Comparison of ENCODE assay signal across 23 cellular contexts in genomic region chr11:131904756-131905155, GRCh38.
DNase-seq lines count a peak whose midpoint lies in the region; TF ChIP-seq lines count a peak whose summit lies in the region.
"Had no signal": no experiment of that assay in that cellular context is flagged by ENCODE, and none has a peak within 500 bp of the region (broad histone marks: within the 10 kb centered on the region; RNA-seq: fewer than 3 reads in every experiment).

No MANE protein-coding gene starts in this region.

- in situ Hi-C loops in brain microvascular endothelial cell (cut with HindIII; ENCODE audit: low pct_ligation_motif_present, low sequenced_read_pairs), result loop anchor here (25.0 kb wide), 2 partner anchors 167 to 208 kb away; no protein-coding TSS in a partner anchor

- no peaks in the 10 kb centered on the region for H3K36me3 ChIP-seq in HUES48 (ENCODE audit: control insufficient read depth, insufficient read depth, low read length)
- H3K36me3 ChIP-seq in brain microvascular endothelial cell (replicated peaks), result no peaks in the 10 kb centered on the region
- no peaks in the 10 kb centered on the region for H3K36me3 ChIP-seq in parathyroid adenoma (ENCODE audit: control insufficient read depth, insufficient read depth, low read length)
- H3K36me3 ChIP-seq: stomach had no signal

- H3K4me3 ChIP-seq in HUES48 (ENCODE audit: low read depth, low read length), result no peak overlapping the region
- H3K4me3 ChIP-seq in brain microvascular endothelial cell (ENCODE audit: low read depth, low read length), result no peak overlapping the region
- no peak overlapping the region for H3K4me3 ChIP-seq in parathyroid adenoma (ENCODE audit: low read depth, low read length)
- H3K4me3 ChIP-seq: body of pancreas, stomach had no signal

- DNase-seq in brain microvascular endothelial cell (peak; percentile 89), iPS-NIHi11 (ENCODE audit: low spot score) (peak; percentile 43), NCI-H446 (lab: John Stamatoyannopoulos, UW) (no peak), KG1 (lab: John Stamatoyannopoulos, UW) (no peak), T-helper 1 cell (no peak), AG20443 (ENCODE audit: low spot score) (no peak)
- DNase-seq: activated T-cell treated with anti-CD3 and anti-CD28 coated beads, Interleukin-2, amount 50 U/mL, for 48 hours; body of pancreas; CD4-positive, alpha-beta T cell; cortex of kidney; DMS153; kidney glomerular epithelial cell; NCI-H1694 treated with DMSO at 0.1 percent for 48 hours; NCI-H2227 treated with DMSO at 0.1 percent for 48 hours; NCI-H82; small intestine; stimulated activated CD4-positive, alpha-beta T cell treated with anti-CD3 and anti-CD28 coated beads, Interleukin-4, amount 100 ng/mL, for 24 hours; stomach; T-helper 9 cell; trophoblast cell had no signal

- H3K4me2 ChIP-seq in parathyroid adenoma (ENCODE audit: low read length), result no peak overlapping the region
- H3K4me2 ChIP-seq: KMS-11 had no signal

- no peak overlapping the region for H2AFZ ChIP-seq in parathyroid adenoma

- H3K4me1 ChIP-seq in HUES48 (ENCODE audit: control insufficient read depth, insufficient read depth, low read length) (peaks cover 22% of the 10 kb centered on the region), parathyroid adenoma (peaks cover 30% of the 10 kb centered on the region)
- H3K4me1 ChIP-seq: body of pancreas, stomach had no signal

- peaks cover 10% of the 10 kb centered on the region for H3K79me2 ChIP-seq in parathyroid adenoma

- H3K9me3 ChIP-seq in HUES48 (ENCODE audit: control insufficient read depth, insufficient read depth, low read length) (no peaks in the 10 kb centered on the region), parathyroid adenoma (ENCODE audit: control insufficient read depth, low read length) (no peaks in the 10 kb centered on the region)
- H3K9me3 ChIP-seq: body of pancreas, stomach had no signal

- H3K9ac ChIP-seq in HUES48 (ENCODE audit: low read depth, low read length), result no peak overlapping the region
- H3K9ac ChIP-seq in parathyroid adenoma, result no peak overlapping the region
- H3K9ac ChIP-seq: KMS-11 had no signal

- TF ChIP-seq CTCF in brain microvascular endothelial cell (IDR thresholded peaks at IDR 0.05; ENCODE audit: low read depth, low read length, missing control alignments), result no peak
- no peak for TF ChIP-seq CTCF in parathyroid adenoma (IDR thresholded peaks at IDR 0.05)

- H3K27ac ChIP-seq in HUES48 (ENCODE audit: low read depth, low read length), result peak overlapping the region; percentile 95
- H3K27ac ChIP-seq in brain microvascular endothelial cell, result peak overlapping the region; percentile 70
- peak overlapping the region; percentile 24 for H3K27ac ChIP-seq in parathyroid adenoma
- H3K27ac ChIP-seq: body of pancreas, KMS-11, stomach had no signal

- H3K27me3 ChIP-seq in HUES48 (ENCODE audit: control insufficient read depth, insufficient read depth, low read length) (peaks cover 7% of the 10 kb centered on the region), brain microvascular endothelial cell (replicated peaks) (no peaks in the 10 kb centered on the region), parathyroid adenoma (ENCODE audit: control insufficient read depth, insufficient read depth, low read length) (no peaks in the 10 kb centered on the region)

Comparison
In these comparisons a context has a peak if more than half of its experiments do, and no peak if none do; other contexts are left out.
1. H3K27ac ChIP-seq: peak in every context shown above with its lines; median percentile 95 in HUES48; 70 in brain microvascular endothelial cell; 24 in parathyroid adenoma.
2. DNase-seq: peak in brain microvascular endothelial cell (single experiment) and iPS-NIHi11 (single experiment); none in NCI-H446 (0 of 2), KG1 (single experiment), T-helper 1 cell (0 of 5) and AG20443 (single experiment).